In the genomic region with DNA sequence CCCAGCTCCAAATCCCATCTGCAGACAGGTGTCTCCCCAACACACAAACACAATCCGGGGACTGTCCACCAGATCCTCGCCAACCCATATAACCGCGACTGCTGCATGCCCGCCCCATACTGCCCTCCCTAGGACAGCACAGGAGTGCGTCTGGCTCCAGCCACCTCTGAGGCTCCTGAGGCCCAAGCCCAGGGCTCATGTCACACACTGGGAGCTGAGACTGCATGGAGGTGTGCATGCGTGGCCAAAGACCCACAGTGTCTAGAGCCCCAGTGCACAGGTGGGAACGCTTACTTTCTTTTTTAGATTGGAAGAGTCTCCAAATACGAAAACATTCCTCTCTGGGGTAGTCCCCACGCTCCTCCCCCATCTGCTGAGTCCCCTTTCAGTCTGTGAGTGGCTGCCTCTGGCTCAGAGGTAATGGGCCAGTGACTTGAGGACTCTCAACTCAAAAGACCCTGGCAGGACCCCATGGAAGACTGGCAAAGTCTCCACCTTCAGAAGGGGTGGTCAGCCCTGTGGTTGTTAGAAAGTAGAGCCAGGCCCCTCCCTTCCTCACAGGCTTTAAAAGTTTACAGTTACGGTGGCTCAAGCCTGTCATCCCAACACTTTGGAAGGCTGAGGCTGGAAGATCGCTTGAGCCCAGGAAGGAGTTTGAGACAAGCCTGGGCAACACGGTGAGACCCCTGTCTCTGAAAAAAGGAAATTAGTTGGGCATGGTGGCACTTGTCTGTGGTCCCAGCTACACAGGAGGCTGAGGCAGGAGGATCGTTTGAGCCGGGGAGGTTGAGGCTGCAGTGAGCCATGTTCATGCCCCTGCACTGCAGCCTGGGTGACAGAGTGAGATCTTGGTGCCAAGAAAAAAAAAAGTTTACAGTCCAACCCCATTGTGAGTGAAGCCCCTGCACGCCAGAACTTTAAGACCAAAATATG, we compare ENCODE assay signal across 11 cellular contexts. TPM values are rescaled to one million over a fixed set of nuclear protein-coding genes. Genes with fewer than 3 reads are reported as not detected.
A peak's percentile ranks its signal among the peaks of the same experiment; 100 is the strongest.
DNase-seq lines count a peak whose midpoint lies in the region; ATAC-seq and TF ChIP-seq lines count a peak whose summit lies in the region.
"Had no signal": no experiment of that assay in that cellular context is flagged by ENCODE, and none has a peak within 500 bp of the region (broad histone marks: within the 10 kb centered on the region; RNA-seq: fewer than 3 reads in every experiment).

No MANE protein-coding gene starts in this region.

- no peak overlapping the region for H2AFZ ChIP-seq in Loucy (ENCODE audit: low read length)

- H3K27me3 ChIP-seq in Loucy (ENCODE audit: insufficient read depth, low read length, poor library complexity, severe bottlenecking): no peaks in the 10 kb centered on the region
- peaks cover 14 to 20% of the 10 kb centered on the region in 2 donors for H3K27me3 ChIP-seq in duodenal mucosa (ENCODE audit: control insufficient read depth in 1 of 2, insufficient read depth in 2 of 2, low read length in 2 of 2)
- H3K27me3 ChIP-seq in ovary: no peaks in the 10 kb centered on the region

- peaks cover 13% of the 10 kb centered on the region for H3K4me1 ChIP-seq in Loucy (ENCODE audit: insufficient read depth, low read length, poor library complexity, severe bottlenecking)
- peaks cover 43 to 54% of the 10 kb centered on the region in 2 donors for H3K4me1 ChIP-seq in duodenal mucosa (ENCODE audit: control insufficient read depth in 1 of 2, insufficient read depth in 2 of 2, low read length in 2 of 2)
- H3K4me1 ChIP-seq in ovary (ENCODE audit: insufficient read depth): peaks cover 23% of the 10 kb centered on the region

- H3K4me3 ChIP-seq in Loucy (ENCODE audit: low read length, poor library complexity, severe bottlenecking) (no peak overlapping the region), duodenal mucosa (ENCODE audit: low read depth in 1 of 2, low read length in 2 of 2) (no peak overlapping the region), ovary (peak overlapping the region; percentile 97)

- intact Hi-C loops in ovary (cut with DNase I): loop anchor here in 2 of 4 donors (5.0 to 10.0 kb wide), 2 partner anchors 167 to 375 kb away; a partner anchor contains a TSS

- no peaks in the 10 kb centered on the region for H3K79me2 ChIP-seq in Loucy (ENCODE audit: insufficient read depth, low read length)

- peak overlapping the region; percentile 21 for H3K27ac ChIP-seq in duodenal mucosa (ENCODE audit: low read depth, low read length)
- H3K27ac ChIP-seq in ovary: peak overlapping the region; percentile 93 to 97

- DNase-seq in 8988T: peak; percentile 52
- DNase-seq in ovary: peak in 3 of 5 donors; percentile 14 to 49 (median 44)
- no peak for DNase-seq in germinal center (ENCODE audit: low spot score)
- DNase-seq in NCI-H146 treated with DMSO at 0.1 percent for 48 hours (lab: John Stamatoyannopoulos, UW; ENCODE audit: unreplicated experiment): no peak
- no peak for DNase-seq in left lobe of liver (ENCODE audit: low spot score)
- DNase-seq: activated CD4-positive, CD25-positive, alpha-beta regulatory T cell treated with anti-CD3 and anti-CD28 coated beads, Interleukin-2, amount 50 U/mL, for 72 hours; foreskin melanocyte; NCI-H1048 had no signal

- H3K36me3 ChIP-seq in Loucy (ENCODE audit: insufficient read depth, low read length): no peaks in the 10 kb centered on the region
- H3K36me3 ChIP-seq in duodenal mucosa (ENCODE audit: control insufficient read depth in 1 of 2, insufficient read depth in 2 of 2, low read length in 2 of 2): peaks cover 6 to 8% of the 10 kb centered on the region in 2 donors
- no peaks in the 10 kb centered on the region for H3K36me3 ChIP-seq in ovary

- TF ChIP-seq CTCF in Loucy (conservative IDR thresholded peaks at IDR 0.05; ENCODE audit: low read length) (peak; percentile 22; the same call in 1 of the 2 replicates), ovary (IDR thresholded peaks at IDR 0.05) (no peak)

- no peaks in the 10 kb centered on the region for H3K9me3 ChIP-seq in Loucy (ENCODE audit: insufficient read depth, low read depth, low read length)
- no peaks in the 10 kb centered on the region for H3K9me3 ChIP-seq in duodenal mucosa (ENCODE audit: control insufficient read depth in 1 of 2, low read length in 2 of 2)
- H3K9me3 ChIP-seq in ovary: no peaks in the 10 kb centered on the region

- no peak overlapping the region for H3K4me2 ChIP-seq in Loucy (ENCODE audit: low read depth, low read length, poor library complexity, severe bottlenecking)

- no peaks in the 10 kb centered on the region for H3K9me2 ChIP-seq in Loucy (replicated peaks; ENCODE audit: low read depth, low read length)

- no peaks in the 10 kb centered on the region for H4K20me1 ChIP-seq in Loucy (ENCODE audit: insufficient read depth, low read length, poor library complexity, severe bottlenecking)

- H3K9ac ChIP-seq in Loucy (ENCODE audit: low read depth, low read length, poor library complexity, severe bottlenecking): no peak overlapping the region
- H3K9ac ChIP-seq in duodenal mucosa (ENCODE audit: low read depth in 1 of 2, low read length in 2 of 2): no peak overlapping the region

- no peaks in the 10 kb centered on the region; the same call in 1 of the 2 replicates for H3F3A ChIP-seq in Loucy (ENCODE audit: low read depth)

- no peak for TF ChIP-seq EP300 in ovary (IDR thresholded peaks at IDR 0.05)

- ATAC-seq in left lobe of liver (no peak), HG03457 (IDR thresholded peaks at IDR 0.05; ENCODE audit: unreplicated experiment) (no peak)

- no peak for TF ChIP-seq POLR2A in ovary (IDR thresholded peaks at IDR 0.05)

- WGBS in ovary, 3 donors: 67 to 70% (median 68%) methylated on average over 16 of the region's 16 CpGs

RNA-seq across cellular contexts. Expression of a gene that starts 2.3 kb away (rescaled TPM):
- total RNA-seq in ovary (100 to 1,000 TPM in 1 of 7 donors, 10 to 100 TPM in 6; 47.2 to 107 (median 84.9) TPM), left lobe of liver (15.7 TPM)
- polyA plus RNA-seq in ovary: 10 to 100 TPM; 40.7 to 96.9 TPM

RNA-seq across cellular contexts. Expression of a gene that starts 53.1 kb away (rescaled TPM):
- under 1 TPM in 2 of 7 donors, not detected in 5; 0.23 to 0.31 TPM for total RNA-seq in ovary
- under 1 TPM in 1 of 2 donors, not detected in 1; 0.97 TPM for polyA plus RNA-seq in ovary
- total RNA-seq in left lobe of liver: not detected

Comparison
In these comparisons a context has a peak if more than half of its experiments do, and no peak if none do; other contexts are left out.
1. DNase-seq: peak in 8988T (single experiment) and ovary (3 of 5); none in germinal center (single experiment), NCI-H146 treated with DMSO at 0.1 percent for 48 hours (single experiment) and left lobe of liver (single experiment).